ENCODE assay signal across 8 cellular contexts in the genomic region with DNA sequence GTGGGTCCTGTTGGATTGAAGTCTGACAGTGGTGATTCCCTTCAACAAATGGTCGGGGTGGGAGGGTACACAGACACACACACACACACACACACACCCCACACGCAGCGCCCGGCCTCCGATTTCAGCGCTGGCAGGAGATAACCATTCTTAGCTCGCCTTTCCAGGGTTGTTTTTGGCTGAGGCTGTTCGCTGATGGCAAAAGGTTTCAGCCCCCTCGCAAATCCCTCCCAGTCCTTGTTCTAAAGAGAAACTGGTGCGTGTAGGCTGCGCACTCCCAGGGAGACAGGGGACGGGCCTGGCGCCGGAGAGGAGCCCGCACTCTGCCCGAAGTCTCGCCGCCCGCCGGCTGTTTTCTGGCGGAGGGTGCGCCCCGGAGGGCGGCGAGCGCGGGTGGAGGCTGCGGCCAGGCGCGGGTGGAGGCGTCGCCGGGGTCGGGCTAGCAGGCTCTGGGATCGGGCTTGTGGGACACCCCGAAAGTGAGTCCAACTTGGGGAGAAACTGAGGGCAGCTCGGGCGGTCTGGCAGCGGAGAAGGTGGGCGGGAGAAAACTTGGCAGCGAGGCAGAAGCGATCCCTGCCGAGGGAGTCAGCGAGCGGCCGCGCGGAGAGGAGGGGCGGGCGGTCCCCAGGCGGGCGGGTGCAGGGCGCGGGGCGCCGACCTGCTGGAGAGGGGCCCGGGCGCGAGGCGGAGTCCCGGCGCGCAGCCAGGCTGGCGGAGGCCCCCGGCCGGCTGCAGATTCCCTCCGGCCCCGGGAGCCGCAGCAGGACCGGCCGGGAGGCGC. TPM values are rescaled to one million over a fixed set of nuclear protein-coding genes. Genes with fewer than 3 reads are reported as not detected.
DNase-seq lines count a peak whose midpoint lies in the region; ATAC-seq and TF ChIP-seq lines count a peak whose summit lies in the region.
"Not testable (repeated sequence)": the region's sequence is repeated elsewhere in the genome, so short reads cannot be mapped to it uniquely, and the experiment has no call there.

No MANE protein-coding gene starts in this region.

- not testable (repeated sequence) for H3F3A ChIP-seq in neural progenitor cell (ENCODE audit: low read depth)

- H3K4me2 ChIP-seq in BLaER1: peak overlapping the region; percentile 75
- peak overlapping the region; percentile 84 for H3K4me2 ChIP-seq in neural progenitor cell

- not testable (repeated sequence) for H3K36me3 ChIP-seq in BLaER1; HUES64 (ENCODE audit: insufficient read depth, low read length); adrenal gland (replicated peaks in 1 of 2); neural progenitor cell

- H3K27me3 Mint-ChIP-seq in immature natural killer cell (ENCODE audit: low read depth in 3 of 3): not testable (repeated sequence)
- peaks cover 11% of the 10 kb centered on the region for H3K27me3 Mint-ChIP-seq in neural progenitor cell (ENCODE audit: insufficient read depth, low read depth)
- H3K27me3 Mint-ChIP-seq in stimulated activated memory B cell treated with anti-CD40 and anti-IgM and Interleukin-4, amounts not matched to agents 10 μg/mL and 1 μg/mL and 100 μg/mL, for 72 hours: peaks cover 16% of the 10 kb centered on the region

- H3K4me3 Mint-ChIP-seq in immature natural killer cell: peak overlapping the region; percentile 68 to 82 (median 79)
- H3K4me3 Mint-ChIP-seq in neural progenitor cell: peak overlapping the region; percentile 80
- peak overlapping the region; percentile 65 for H3K4me3 Mint-ChIP-seq in stimulated activated memory B cell treated with anti-CD40 and anti-IgM and Interleukin-4, amounts not matched to agents 10 μg/mL and 1 μg/mL and 100 μg/mL, for 72 hours

- H3K27me3 ChIP-seq in BLaER1: peaks cover 30% of the 10 kb centered on the region
- H3K27me3 ChIP-seq in HUES64 (ENCODE audit: insufficient read depth, low read length): peaks cover 44% of the 10 kb centered on the region
- not testable (repeated sequence) for H3K27me3 ChIP-seq in adrenal gland
- H3K27me3 ChIP-seq in neural progenitor cell: peaks cover 75% of the 10 kb centered on the region

- H4K20me1 ChIP-seq in BLaER1; neural progenitor cell (ENCODE audit: low read depth): not testable (repeated sequence)

- TF ChIP-seq CTCF in adrenal gland (IDR thresholded peaks at IDR 0.05); neural progenitor cell (IDR thresholded peaks at IDR 0.05): not testable (repeated sequence)

- peak overlapping the region; percentile 93 for H2AFZ ChIP-seq in neural progenitor cell (replicated peaks)

- not testable (repeated sequence) for H3K9me3 ChIP-seq in BLaER1; HUES64 (ENCODE audit: insufficient read depth, low read depth, low read length); adrenal gland (replicated peaks in 1 of 3); neural progenitor cell (ENCODE audit: low read depth)

- intact Hi-C loops in adrenal gland (cut with DNase I): not testable (repeated sequence)

- not testable (repeated sequence) for H3K79me2 ChIP-seq in neural progenitor cell (ENCODE audit: low read depth)

- not testable (repeated sequence) for H3K4me1 ChIP-seq in BLaER1; HUES64 (ENCODE audit: insufficient read depth, low read length); adrenal gland (replicated peaks in 1 of 2); neural progenitor cell

- not testable (repeated sequence) for H3K9me3 Mint-ChIP-seq in immature natural killer cell; neural progenitor cell; stimulated activated memory B cell treated with anti-CD40 and anti-IgM and Interleukin-4, amounts not matched to agents 10 μg/mL and 1 μg/mL and 100 μg/mL, for 72 hours

- peak; percentile 10 to 28 for DNase-seq in activated CD4-positive, alpha-beta T cell treated with anti-CD3 and anti-CD28 coated beads for 4 hours
- peak in 6 of 7 donors; percentile 20 to 52 (median 36) for DNase-seq in adrenal gland
- DNase-seq in immature natural killer cell: peak; percentile 9 to 32 (median 12)
- DNase-seq in neural progenitor cell (ENCODE audit: low spot score): peak; percentile 48

- peak overlapping the region in 1 of 6 donors; percentile 62 for H3K27ac Mint-ChIP-seq in immature natural killer cell
- H3K27ac Mint-ChIP-seq in neural progenitor cell; stimulated activated memory B cell treated with anti-CD40 and anti-IgM and Interleukin-4, amounts not matched to agents 10 μg/mL and 1 μg/mL and 100 μg/mL, for 72 hours: not testable (repeated sequence)

- not testable (repeated sequence) for H3K4me1 Mint-ChIP-seq in immature natural killer cell; neural progenitor cell; stimulated activated memory B cell treated with anti-CD40 and anti-IgM and Interleukin-4, amounts not matched to agents 10 μg/mL and 1 μg/mL and 100 μg/mL, for 72 hours

- not testable (repeated sequence) for H3K36me3 Mint-ChIP-seq in immature natural killer cell; neural progenitor cell; stimulated activated memory B cell treated with anti-CD40 and anti-IgM and Interleukin-4, amounts not matched to agents 10 μg/mL and 1 μg/mL and 100 μg/mL, for 72 hours

- peak in 1 of 2 donors; percentile 25 for TF ChIP-seq POLR2A in adrenal gland (IDR thresholded peaks at IDR 0.05)

- ATAC-seq in esophagus mucosa: peak; percentile 51
- ATAC-seq in stimulated activated memory B cell treated with anti-CD40 and anti-IgM and Interleukin-4, amounts not matched to agents 10 μg/mL and 1 μg/mL and 100 μg/mL, for 72 hours: peak; percentile 44

- peak overlapping the region; percentile 58 for H3K4me3 ChIP-seq in BLaER1
- peak overlapping the region; percentile 43 for H3K4me3 ChIP-seq in HUES64 (ENCODE audit: low read length)
- H3K4me3 ChIP-seq in adrenal gland: peak overlapping the region; percentile 24 to 71 (median 53)
- peak overlapping the region; percentile 66 for H3K4me3 ChIP-seq in neural progenitor cell

- not testable (repeated sequence) for H3K27ac ChIP-seq in BLaER1; HUES64 (ENCODE audit: low read depth, low read length); neural progenitor cell
- peak overlapping the region in 2 of 5 donors; percentile 76 to 83 for H3K27ac ChIP-seq in adrenal gland

- not testable (repeated sequence) for H3K9ac ChIP-seq in BLaER1; HUES64 (ENCODE audit: low read depth, low read length); neural progenitor cell

- under 1% methylated on average over 69 of the region's 72 CpGs for WGBS in HUES64
- 0 to 1% (median 1%) methylated on average over 4 to 72 of the region's 72 CpGs for WGBS in adrenal gland, 4 donors

RNA-seq across cellular contexts. Expression of gene FOXD4L1, which starts 42.9 kb away (rescaled TPM):
- not detected for polyA plus RNA-seq in HUES64 (2013, experiment 1 of 2)
- polyA plus RNA-seq in HUES64 (2013, experiment 2 of 2): not detected
- total RNA-seq in adrenal gland (under 1 TPM in 5 of 8 donors, not detected in 3; 0.11 to 0.34 (median 0.28) TPM), esophagus mucosa (0.16 TPM), neural progenitor cell (ENCODE audit: low replicate concordance) (0.12 TPM in 1 of 2 replicates, not detected in the other)
- polyA plus RNA-seq in adrenal gland (1 to 10 TPM in 1 of 3 donors, under 1 TPM in 2; 0.07 to 5.0 (median 0.47) TPM), immature natural killer cell (not detected)
